13 cellular contexts compared by ENCODE assay signal in genomic region chr6:109513571-109514071, GRCh38. TPM values are rescaled to one million over a fixed set of nuclear protein-coding genes. Genes with fewer than 3 reads are reported as not detected.
A peak's percentile ranks its signal among the peaks of the same experiment; 100 is the strongest.
DNase-seq lines count a peak whose midpoint lies in the region; ATAC-seq, FAIRE-seq and TF ChIP-seq lines count a peak whose summit lies in the region.
"Had no signal": no experiment of that assay in that cellular context is flagged by ENCODE, and none has a peak within 500 bp of the region (broad histone marks: within the 10 kb centered on the region; RNA-seq: fewer than 3 reads in every experiment).

No MANE protein-coding gene starts in this region.

- no peaks in the 10 kb centered on the region for H3K79me2 ChIP-seq in GM23338 (replicated peaks; ENCODE audit: insufficient read depth)
- no peaks in the 10 kb centered on the region for H3K79me2 ChIP-seq in fibroblast of lung (ENCODE audit: control insufficient read depth, insufficient read depth, low read length)

- H3K9me3 Mint-ChIP-seq in GM23338: peaks cover 29% of the 10 kb centered on the region
- no peaks in the 10 kb centered on the region for H3K9me3 Mint-ChIP-seq in CD8-positive, alpha-beta T cell

- H3K4me3 ChIP-seq in GM23338 (no peak overlapping the region), fibroblast of lung (replicated peaks in 1 of 4; ENCODE audit: control extremely low read depth in 1 of 4, insufficient read depth in 1 of 4, low read depth in 3 of 4, low read length in 4 of 4) (no peak overlapping the region)
- no peak overlapping the region for H3K4me3 ChIP-seq in CD8-positive, alpha-beta T cell (ENCODE audit: low read depth, low read length)

- H3K27ac Mint-ChIP-seq in GM23338: peak overlapping the region; percentile 56
- H3K27ac Mint-ChIP-seq in CD8-positive, alpha-beta T cell: no peak overlapping the region
- H3K27ac Mint-ChIP-seq: activated CD8-positive, alpha-beta T cell treated with anti-CD3 and anti-CD28 coated beads, Interleukin-2, amount 10 ng/mL, durations not matched to agents 7 days and 5 days; T-helper 17 cell had no signal

- CTCF ChIA-PET in CD8-positive, alpha-beta T cell (lab: Charles Lee): no interaction called here

- no peak for FAIRE-seq in RCC 7860 (lab: Jason Lieb, UNC)
- FAIRE-seq: GM18507 had no signal

- H3K27ac ChIP-seq in GM23338 (ENCODE audit: low read depth) (peak overlapping the region; percentile 91), fibroblast of lung (ENCODE audit: insufficient read depth, low read length) (no peak overlapping the region)
- H3K27ac ChIP-seq in CD8-positive, alpha-beta T cell (ENCODE audit: low read depth, low read length): no peak overlapping the region

- no peaks in the 10 kb centered on the region for H3K9me3 ChIP-seq in fibroblast of lung (ENCODE audit: control insufficient read depth, insufficient read depth, low read depth, low read length)
- no peaks in the 10 kb centered on the region for H3K9me3 ChIP-seq in CD8-positive, alpha-beta T cell (ENCODE audit: low read length)

- peaks cover 4% of the 10 kb centered on the region; the same call in 1 of the 2 replicates for H3K36me3 ChIP-seq in GM23338 (ENCODE audit: insufficient read depth)
- no peaks in the 10 kb centered on the region for H3K36me3 ChIP-seq in fibroblast of lung (ENCODE audit: control insufficient read depth, insufficient read depth, low read length)
- H3K36me3 ChIP-seq in CD8-positive, alpha-beta T cell (ENCODE audit: insufficient read depth, low read length): no peaks in the 10 kb centered on the region

- peak; percentile 90 for ATAC-seq in GM23338
- no peak for ATAC-seq in CD8-positive, alpha-beta T cell
- no peak for ATAC-seq in GM19351 (IDR thresholded peaks at IDR 0.05; ENCODE audit: unreplicated experiment)
- ATAC-seq: activated CD8-positive, alpha-beta T cell treated with anti-CD3 and anti-CD28 coated beads, Interleukin-2, amount 10 ng/mL, durations not matched to agents 7 days and 5 days; T-helper 17 cell had no signal

- POLR2A ChIA-PET in CD8-positive, alpha-beta T cell (lab: Charles Lee): no interaction called here

- no peak for TF ChIP-seq CTCF in GM23338 (conservative IDR thresholded peaks at IDR 0.05; ENCODE audit: low read depth in 2 of 2)
- TF ChIP-seq CTCF in fibroblast of lung (conservative IDR thresholded peaks at IDR 0.05 in 1 of 2, IDR thresholded peaks at IDR 0.05 in 1 of 2; ENCODE audit: low read depth in 1 of 2, low read length in 2 of 2): no peak
- TF ChIP-seq CTCF in CD8-positive, alpha-beta T cell (IDR thresholded peaks at IDR 0.05): no peak

- H3K4me2 ChIP-seq in GM23338 (peak overlapping the region; percentile 7; the same call in 1 of the 2 replicates), fibroblast of lung (ENCODE audit: extremely low read depth, insufficient read depth, low read length) (no peak overlapping the region)

- intact Hi-C loops in CD8-positive, alpha-beta T cell (cut with DNase I, micrococcal nuclease): no loop called here

- H3K27me3 ChIP-seq in GM23338 (ENCODE audit: insufficient read depth) (no peaks in the 10 kb centered on the region), fibroblast of lung (ENCODE audit: control insufficient read depth, insufficient read depth, low read length) (no peaks in the 10 kb centered on the region)
- no peaks in the 10 kb centered on the region for H3K27me3 ChIP-seq in CD8-positive, alpha-beta T cell (ENCODE audit: insufficient read depth, low read length)

- no peaks in the 10 kb centered on the region for H3F3A ChIP-seq in GM23338 (replicated peaks; ENCODE audit: low read depth)

- peaks cover 16% of the 10 kb centered on the region for H3K4me1 Mint-ChIP-seq in GM23338
- peaks cover 30% of the 10 kb centered on the region for H3K4me1 Mint-ChIP-seq in CD8-positive, alpha-beta T cell (ENCODE audit: low read depth)

- no peak overlapping the region for H3K4me3 Mint-ChIP-seq in GM23338
- no peak overlapping the region for H3K4me3 Mint-ChIP-seq in CD8-positive, alpha-beta T cell
- H3K4me3 Mint-ChIP-seq: activated CD8-positive, alpha-beta T cell treated with anti-CD3 and anti-CD28 coated beads, Interleukin-2, amount 10 ng/mL, durations not matched to agents 7 days and 5 days; T-helper 17 cell had no signal

- no peaks in the 10 kb centered on the region for H4K20me1 ChIP-seq in GM23338 (replicated peaks; ENCODE audit: insufficient read depth)
- no peaks in the 10 kb centered on the region for H4K20me1 ChIP-seq in fibroblast of lung (ENCODE audit: control insufficient read depth, extremely low read depth, insufficient read depth, low read length)

- no peaks in the 10 kb centered on the region; the same call in none of the 2 replicates for H3K9me2 ChIP-seq in GM23338 (ENCODE audit: insufficient read depth)

- no peak overlapping the region for H3K9ac ChIP-seq in fibroblast of lung (ENCODE audit: insufficient read depth, low read length)

- peaks cover 24% of the 10 kb centered on the region for H3K36me3 Mint-ChIP-seq in GM23338 (ENCODE audit: low read depth)
- no peaks in the 10 kb centered on the region for H3K36me3 Mint-ChIP-seq in CD8-positive, alpha-beta T cell

- DNase-seq in GM23338 (ENCODE audit: low spot score) (peak; percentile 76), RCC 7860 (ENCODE audit: low spot score) (peak; percentile 53), fibroblast of lung (ENCODE audit: low read depth in 2 of 2) (peak; percentile 64 to 90), renal cortical epithelial cell (ENCODE audit: low read depth) (peak; percentile 36), NCI-H82 treated with DMSO at 0.1 percent for 48 hours (lab: John Stamatoyannopoulos, UW; ENCODE audit: unreplicated experiment) (no peak)
- DNase-seq in CD8-positive, alpha-beta T cell: no peak
- DNase-seq: activated CD8-positive, alpha-beta T cell treated with anti-CD3 and anti-CD28 coated beads, Interleukin-2, amount 10 ng/mL, durations not matched to agents 7 days and 5 days; NCI-H1694 treated with DMSO at 0.1 percent for 48 hours; occipital lobe; stimulated activated CD4-positive, alpha-beta T cell treated with anti-CD3 and anti-CD28 coated beads, Interleukin-2, amount 100 ng/mL, for 24 hours; T-helper 17 cell had no signal

- H3K4me1 ChIP-seq in GM23338 (ENCODE audit: insufficient read depth): peaks cover 17% of the 10 kb centered on the region
- no peaks in the 10 kb centered on the region for H3K4me1 ChIP-seq in fibroblast of lung (ENCODE audit: control insufficient read depth, extremely low read depth, insufficient read depth, low read length)
- peaks cover 26% of the 10 kb centered on the region for H3K4me1 ChIP-seq in CD8-positive, alpha-beta T cell (ENCODE audit: insufficient read depth, low read length)

- H2AFZ ChIP-seq in GM23338 (no peak overlapping the region), fibroblast of lung (ENCODE audit: low read length) (no peak overlapping the region)

- H3K27me3 Mint-ChIP-seq in GM23338 (ENCODE audit: insufficient read depth, low read depth, poor library complexity): peaks cover 4% of the 10 kb centered on the region
- H3K27me3 Mint-ChIP-seq in CD8-positive, alpha-beta T cell (ENCODE audit: low read depth): no peaks in the 10 kb centered on the region
- H3K27me3 Mint-ChIP-seq: T-helper 17 cell had no signal

TF ChIP-seq in GM23338, 12 proteins besides CTCF, POLR2A, EP300 and RAD21:
- TF ChIP-seq EZH2 (IDR thresholded peaks at IDR 0.05; ENCODE audit: low read depth, unreplicated experiment): no peak
- TF ChIP-seq EZH2phosphoT487 (IDR thresholded peaks at IDR 0.05; ENCODE audit: unreplicated experiment): no peak
- no peak for TF ChIP-seq ETS1 (IDR thresholded peaks at IDR 0.05)
- TF ChIP-seq NANOG (IDR thresholded peaks at IDR 0.05; ENCODE audit: borderline replicate concordance): peak; percentile 64; the same call in 1 of the 2 replicates
- no peak for TF ChIP-seq ZNF114 (CRISPR knock-in tag; IDR thresholded peaks at IDR 0.05)
- TF ChIP-seq POLR2AphosphoS5 (IDR thresholded peaks at IDR 0.05; ENCODE audit: low read depth): no peak
- TF ChIP-seq ZNF331 (CRISPR knock-in tag; IDR thresholded peaks at IDR 0.05; ENCODE audit: low read depth): no peak

RNA-seq across cellular contexts. Expression of gene ZBTB24, which starts 30.6 kb away (rescaled TPM):
- total RNA-seq in GM23338 (2014; rRNA removed; shearing (Covaris generic)): 22.0 and 26.6 TPM in 2 replicates
- 7.2 and 7.9 TPM in 2 replicates for polyA plus RNA-seq in GM23338 (2016; fragmentation: Nextera tagmentation; extraction: Ambion mirVana)
- 8.0 and 8.6 TPM in 2 replicates for total RNA-seq in fibroblast of lung
- 4.4 and 5.0 TPM in 2 replicates for polyA plus RNA-seq in fibroblast of lung
- polyA plus RNA-seq in fibroblast of lung (2012): 3.6 and 3.9 TPM in 2 replicates
- polyA minus RNA-seq in fibroblast of lung (ENCODE audit: low replicate concordance): 2.3 and 5.1 TPM in 2 replicates
- total RNA-seq in renal cortical epithelial cell: 8.0 and 16.1 TPM in 2 replicates
- 10 to 100 TPM; 10.9 to 11.2 TPM for total RNA-seq in CD8-positive, alpha-beta T cell

RNA-seq across cellular contexts. Expression of gene MICAL1, which starts 58.0 kb away (rescaled TPM):
- 77.8 TPM in 2 replicates for total RNA-seq in GM23338 (2014; rRNA removed; shearing (Covaris generic))
- polyA plus RNA-seq in GM23338 (2016; fragmentation: Nextera tagmentation; extraction: Ambion mirVana) (23.7 and 27.8 TPM in 2 replicates), fibroblast of lung (30.5 and 37.5 TPM in 2 replicates)
- total RNA-seq in fibroblast of lung (30.8 and 53.5 TPM in 2 replicates), renal cortical epithelial cell (37.9 and 41.2 TPM in 2 replicates)
- polyA plus RNA-seq in fibroblast of lung (2012): 47.9 and 58.0 TPM in 2 replicates
- 95.6 and 113 TPM in 2 replicates for polyA minus RNA-seq in fibroblast of lung (ENCODE audit: low replicate concordance)
- total RNA-seq in CD8-positive, alpha-beta T cell: 10 to 100 TPM; 68.0 to 76.4 TPM

Comparison
In these comparisons a context has a peak if more than half of its experiments do, and no peak if none do; other contexts are left out.
1. DNase-seq: peak in GM23338 (single experiment), RCC 7860 (single experiment), fibroblast of lung (2 of 2) and renal cortical epithelial cell (single experiment); none in CD8-positive, alpha-beta T cell (0 of 7) and NCI-H82 treated with DMSO at 0.1 percent for 48 hours (single experiment).